24 cellular contexts compared by ENCODE assay signal in genomic region chr5:127615916-127616315, GRCh38. TPM values are rescaled to one million over a fixed set of nuclear protein-coding genes. Genes with fewer than 3 reads are reported as not detected.
A peak's percentile ranks its signal among the peaks of the same experiment; 100 is the strongest.
DNase-seq lines count a peak whose midpoint lies in the region; ATAC-seq, FAIRE-seq and TF ChIP-seq lines count a peak whose summit lies in the region.
"Had no signal": no experiment of that assay in that cellular context is flagged by ENCODE, and none has a peak within 500 bp of the region (broad histone marks: within the 10 kb centered on the region; RNA-seq: fewer than 3 reads in every experiment).

No MANE protein-coding gene starts in this region.

- H3K4me3 ChIP-seq in LNCaP clone FGC (ENCODE audit: low read depth, low read length) (no peak overlapping the region), epithelial cell of esophagus (ENCODE audit: low read length) (no peak overlapping the region), smooth muscle cell (no peak overlapping the region)
- H3K4me3 ChIP-seq: cardiac muscle cell, psoas muscle, thyroid gland had no signal

- DNase-seq in LNCaP clone FGC (ENCODE audit: low read depth) = peak; percentile 92
- peak; percentile 44 for DNase-seq in epithelial cell of esophagus (ENCODE audit: low read depth)
- DNase-seq in iris pigment epithelial cell (ENCODE audit: low read depth) = peak; percentile 14
- no peak for DNase-seq in smooth muscle cell (lab: John Stamatoyannopoulos, UW; ENCODE audit: unreplicated experiment)
- no peak for DNase-seq in HTR-8/SVneo (ENCODE audit: insufficient read length, low spot score)
- DNase-seq in activated T-cell treated with anti-CD3 and anti-CD28 coated beads, Interleukin-2, amount 50 U/mL, for 1 hour = no peak
- DNase-seq: activated CD4-positive, alpha-beta T cell treated with anti-CD3 and anti-CD28 coated beads for 36 hours; activated CD8-positive, alpha-beta memory T cell treated with anti-CD3 and anti-CD28 coated beads, Interleukin-2, amount 50 U/mL, for 4 hours; activated effector memory CD4-positive, alpha-beta T cell treated with anti-CD3 and anti-CD28 coated beads, Interleukin-2, amount 50 U/mL, for 16 hours; Caco-2; NCI-H1105; psoas muscle; SW 1271; thyroid gland had no signal

- no peaks in the 10 kb centered on the region for H3K36me3 ChIP-seq in smooth muscle cell (ENCODE audit: low read depth)
- H3K36me3 ChIP-seq: cardiac muscle cell, thyroid gland had no signal

- H3K27ac ChIP-seq in smooth muscle cell (ENCODE audit: low read depth) = peak overlapping the region; percentile 66
- H3K27ac ChIP-seq: cardiac muscle cell, KMS-11, psoas muscle, thyroid gland had no signal

- H3K9ac ChIP-seq in smooth muscle cell (ENCODE audit: low read depth) = no peak overlapping the region
- H3K9ac ChIP-seq: KMS-11 had no signal

- TF ChIP-seq CTCF in LNCaP clone FGC (IDR thresholded peaks at IDR 0.05; ENCODE audit: control insufficient read depth, extremely low read depth, insufficient read depth) (no peak), epithelial cell of esophagus (IDR thresholded peaks at IDR 0.05; ENCODE audit: insufficient read depth, low read depth, low read length, missing control alignments) (no peak), smooth muscle cell (IDR thresholded peaks at IDR 0.05; ENCODE audit: borderline replicate concordance, insufficient read depth, poor library complexity, severe bottlenecking) (no peak)

- 29% methylated on average over 2 of the region's 2 CpGs for WGBS in smooth muscle cell (ENCODE audit: low lambda C conversion rate)

- no peak for FAIRE-seq in HTR-8/SVneo (lab: Jason Lieb, UNC)
- FAIRE-seq: keratinocyte had no signal

- H3K27me3 ChIP-seq in smooth muscle cell (ENCODE audit: low read depth) = no peaks in the 10 kb centered on the region
- H3K27me3 ChIP-seq: cardiac muscle cell, thyroid gland had no signal

- H3K4me1 ChIP-seq in smooth muscle cell (ENCODE audit: low read depth) = peaks cover 11% of the 10 kb centered on the region
- H3K4me1 ChIP-seq: psoas muscle, thyroid gland had no signal

- no peaks in the 10 kb centered on the region for H4K20me1 ChIP-seq in smooth muscle cell (ENCODE audit: low read depth)

- no peaks in the 10 kb centered on the region for H3K79me2 ChIP-seq in smooth muscle cell (ENCODE audit: low read depth)

- H3K9me3 ChIP-seq in smooth muscle cell (replicated peaks; ENCODE audit: low read depth) = no peaks in the 10 kb centered on the region
- H3K9me3 ChIP-seq: Caco-2, psoas muscle, thyroid gland had no signal

- peak overlapping the region; percentile 37 for H3K4me2 ChIP-seq in smooth muscle cell
- H3K4me2 ChIP-seq: KMS-11 had no signal

- H2AFZ ChIP-seq in smooth muscle cell (ENCODE audit: low read depth) = peak overlapping the region; percentile 56

- ATAC-seq in HG02610 (IDR thresholded peaks at IDR 0.05; ENCODE audit: unreplicated experiment) = no peak
- ATAC-seq: activated CD4-positive, alpha-beta T cell treated with anti-CD3 and anti-CD28 coated beads for 36 hours; psoas muscle; stimulated activated effector memory CD8-positive, alpha-beta T cell treated with anti-CD3 and anti-CD28 coated beads, Interleukin-12 subunit alpha, Interleukin-12 subunit beta, amount 100 ng/mL, for 72 hours had no signal

- peaks cover 7% of the 10 kb centered on the region for H3F3A ChIP-seq in smooth muscle cell (ENCODE audit: low read depth)

RNA-seq across cellular contexts. Expression of gene CTXN3, which starts 33.0 kb away (rescaled TPM):
- total RNA-seq in smooth muscle cell = not detected in 2 replicates
- polyA plus RNA-seq in smooth muscle cell = 0.14 TPM in 1 of 2 replicates, not detected in the other
- total RNA-seq: activated CD4-positive, alpha-beta T cell treated with anti-CD3 and anti-CD28 coated beads for 36 hours; Caco-2; cardiac muscle cell; Daoy; dermis microvascular lymphatic vessel endothelial cell; epithelial cell of proximal tubule; NCI-H460; thyroid gland had no signal
- polyA plus RNA-seq: adipose tissue, cardiac muscle cell had no signal

Comparison
In these comparisons a context has a peak if more than half of its experiments do, and no peak if none do; other contexts are left out.
1. DNase-seq: peak in LNCaP clone FGC (single experiment), epithelial cell of esophagus (single experiment) and iris pigment epithelial cell (single experiment); none in smooth muscle cell (single experiment), HTR-8/SVneo (single experiment) and activated T-cell treated with anti-CD3 and anti-CD28 coated beads, Interleukin-2, amount 50 U/mL, for 1 hour (single experiment).